ENCODE assay signal across 1 cellular context in genomic region chr10:124532106-124532641, GRCh38.
TF ChIP-seq lines count a peak whose summit lies in the region.

No MANE protein-coding gene starts in this region.

TF ChIP-seq in H1, 55 proteins besides CTCF, POLR2A, EP300 and RAD21 (continued from another document):
- TF ChIP-seq E2F6 (IDR thresholded peaks at IDR 0.05) (no peak), NANOG (IDR thresholded peaks at IDR 0.05; ENCODE audit: insufficient read depth, low read depth, low read length, poor library complexity, severe bottlenecking) (no peak), TEAD4 (IDR thresholded peaks at IDR 0.05; ENCODE audit: low read depth, low read length) (peak; percentile 91), JUND (IDR thresholded peaks at IDR 0.05; ENCODE audit: low read length) (peak; percentile 23; the same call in 1 of the 2 replicates)
